8 cellular contexts compared by ENCODE assay signal in the genomic region with DNA sequence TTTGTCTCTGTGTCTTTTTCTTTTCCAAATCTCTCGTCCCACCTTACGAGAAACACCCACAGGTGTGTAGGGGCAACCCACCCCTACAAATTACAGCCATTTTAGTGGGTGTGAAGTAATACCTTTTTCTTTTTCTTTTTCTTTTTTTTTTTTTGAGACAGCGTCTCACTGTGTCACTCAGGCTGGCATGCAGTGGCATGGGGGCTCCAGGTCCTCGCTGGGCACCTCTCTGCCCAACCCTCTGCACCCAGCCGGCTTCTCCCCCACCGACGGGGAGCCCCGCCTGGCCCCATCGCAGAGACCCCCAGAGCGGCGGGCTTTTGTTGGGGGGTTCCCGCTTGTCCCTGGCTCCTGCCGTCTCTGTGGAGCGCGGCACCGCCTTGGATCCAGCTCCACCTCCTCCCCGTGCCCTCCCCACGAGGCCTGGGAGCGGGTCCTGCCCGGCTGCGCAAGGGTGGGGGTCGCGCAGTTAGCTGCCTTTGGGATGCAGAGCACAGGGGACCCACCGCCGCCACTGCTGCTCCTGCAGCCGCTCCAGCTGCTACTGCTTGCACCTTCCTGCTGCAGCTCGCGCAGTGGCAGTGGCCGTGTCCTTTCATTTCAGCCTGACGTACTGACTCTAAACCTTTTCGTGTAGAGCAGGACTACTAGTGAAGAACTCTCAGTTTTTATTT. TPM values are rescaled to one million over a fixed set of nuclear protein-coding genes. Genes with fewer than 3 reads are reported as not detected.
DNase-seq lines count a peak whose midpoint lies in the region; ATAC-seq, FAIRE-seq and TF ChIP-seq lines count a peak whose summit lies in the region.

No MANE protein-coding gene starts in this region.

- H3K36me3 ChIP-seq in GM06990 (ENCODE audit: control insufficient read depth, insufficient read depth, low read length) (no peaks in the 10 kb centered on the region), H1 (ENCODE audit: control insufficient read depth in 2 of 4, insufficient read depth in 4 of 4, low read length in 3 of 4) (0 out of 8 replicates have a peak, but pooled peaks cover 0 to 2% (median 0%) of the 10 kb centered on the region in 4 experiments)
- no peaks in the 10 kb centered on the region for H3K36me3 ChIP-seq in naive thymus-derived CD4-positive, alpha-beta T cell (ENCODE audit: control insufficient read depth in 2 of 3, insufficient read depth in 3 of 3, low read length in 3 of 3)

- peaks cover 5 to 11% (median 8%) of the 10 kb centered on the region in 4 experiments; a peak in 6 of 7 replicates for H3K4me1 ChIP-seq in H1 (replicated peaks in 1 of 4; ENCODE audit: control insufficient read depth in 3 of 4, insufficient read depth in 4 of 4, low read length in 3 of 4)
- H3K4me1 ChIP-seq in naive thymus-derived CD4-positive, alpha-beta T cell (ENCODE audit: control insufficient read depth in 2 of 2, insufficient read depth in 2 of 2, low read length in 2 of 2), result peaks cover 0 to 3% of the 10 kb centered on the region in 2 donors

- peak overlapping the region; percentile 93 for H2BK20ac ChIP-seq in H1 (ENCODE audit: low read length)

- POLR2A ChIA-PET in activated B cell treated with CpG ODN at 0.5 μM for 24 hours (lab: Charles Lee), result no interaction called here
- POLR2A ChIA-PET in H1 (lab: Charles Lee; ENCODE audit: partially characterized antibody), result interaction anchor here (0.8 to 1.1 kb wide), 8 partner anchors 10 to 176 kb away, joined by 3 to 11 read pairs (median 4); a partner anchor contains a TSS
- POLR2A ChIA-PET in naive thymus-derived CD4-positive, alpha-beta T cell (lab: Charles Lee), result interaction anchor here (0.8 to 0.9 kb wide), 2 partner anchors 156 to 224 kb away, joined by 3 to 4 read pairs; no protein-coding TSS in a partner anchor

- peak overlapping the region; percentile 90 for H3K56ac ChIP-seq in H1 (replicated peaks; ENCODE audit: insufficient read length, low read depth, low read length)

- TF ChIP-seq EP300 in H1 (IDR thresholded peaks at IDR 0.05; ENCODE audit: borderline replicate concordance in 1 of 2, low read depth in 2 of 2, low read length in 2 of 2), result no peak

- peak overlapping the region; percentile 68; the same call in 1 of the 2 replicates for H2BK12ac ChIP-seq in H1 (ENCODE audit: low read depth, low read length)

- peak overlapping the region in 3 of 4 experiments; percentile 27 to 68 (median 45); a peak in 4 of 7 replicates for H3K9ac ChIP-seq in H1 (replicated peaks in 1 of 4; ENCODE audit: extremely low read depth in 1 of 4, low read depth in 3 of 4, low read length in 3 of 4)

- intact Hi-C loops in activated B cell treated with CpG ODN at 0.5 μM for 24 hours (cut with micrococcal nuclease), result no loop called here
- intact Hi-C loops in naive thymus-derived CD4-positive, alpha-beta T cell (cut with micrococcal nuclease), result loop anchor here (1.0 to 2.0 kb wide), 2 partner anchors 8 to 16 kb away; a partner anchor contains a TSS

- peak overlapping the region; percentile 57 for H3K4me3 ChIP-seq in GM06990 (replicated peaks; ENCODE audit: low read depth, low read length)
- peak overlapping the region; percentile 1 to 52 (median 40) for H3K4me3 ChIP-seq in H1 (ENCODE audit: extremely low read depth in 1 of 4, insufficient read depth in 2 of 4, low read depth in 3 of 4, low read length in 4 of 4)
- H3K4me3 ChIP-seq in naive thymus-derived CD4-positive, alpha-beta T cell (ENCODE audit: low read length), result peak overlapping the region; percentile 56

- TF ChIP-seq POLR2A in H1 (IDR thresholded peaks at IDR 0.05; ENCODE audit: control extremely low read depth in 1 of 2, low read depth in 2 of 2, low read length in 2 of 2), result peak; percentile 70 to 73

- peak overlapping the region; percentile 63 for H3K4me3 Mint-ChIP-seq in activated B cell treated with CpG ODN at 0.5 μM for 24 hours
- H3K4me3 Mint-ChIP-seq in naive thymus-derived CD4-positive, alpha-beta T cell, result peak overlapping the region; percentile 55 to 83 (median 80)

- H3K14ac ChIP-seq in H1 (ENCODE audit: insufficient read length), result no peak overlapping the region

- TF ChIP-seq CTCF in GM06990 (IDR thresholded peaks at IDR 0.05; ENCODE audit: insufficient read depth, low read length, poor library complexity, severe bottlenecking) (no peak), activated B cell treated with CpG ODN at 0.5 μM for 24 hours (IDR thresholded peaks at IDR 0.05) (no peak), H1 (IDR thresholded peaks at IDR 0.05; ENCODE audit: control extremely low read depth in 1 of 3, insufficient read depth in 1 of 3, low read depth in 1 of 3, low read length in 3 of 3) (no peak)

- no peaks in the 10 kb centered on the region for H3K79me2 ChIP-seq in H1 (ENCODE audit: control insufficient read depth in 1 of 2, insufficient read depth in 2 of 2, low read length in 2 of 2)

- H4K20me1 ChIP-seq in H1 (replicated peaks in 1 of 2; ENCODE audit: control insufficient read depth in 1 of 2, insufficient read depth in 2 of 2, low read length in 2 of 2), result no peaks in the 10 kb centered on the region

- H3K4me2 ChIP-seq in H1 (ENCODE audit: insufficient read depth in 1 of 2, low read depth in 2 of 2, low read length in 2 of 2), result peak overlapping the region; percentile 60 to 64

- H3K27ac Mint-ChIP-seq in activated B cell treated with CpG ODN at 0.5 μM for 24 hours, result no peak overlapping the region
- H3K27ac Mint-ChIP-seq in naive thymus-derived CD4-positive, alpha-beta T cell, result peak overlapping the region in 3 of 9 donors; percentile 16 to 46 (median 18)

- H4K5ac ChIP-seq in H1 (ENCODE audit: insufficient read length, low read depth, low read length), result peak overlapping the region; percentile 89

- no peak overlapping the region for H3K23ac ChIP-seq in H1 (ENCODE audit: insufficient read length)

- H3K4me1 Mint-ChIP-seq in activated B cell treated with CpG ODN at 0.5 μM for 24 hours, result peaks cover 5% of the 10 kb centered on the region
- peaks cover 0 to 12% (median 5%) of the 10 kb centered on the region in 7 donors for H3K4me1 Mint-ChIP-seq in naive thymus-derived CD4-positive, alpha-beta T cell

- peak overlapping the region; percentile 90 for H3K18ac ChIP-seq in H1 (ENCODE audit: extremely low read depth, low read length)

- peaks cover 5% of the 10 kb centered on the region for H3K23me2 ChIP-seq in H1 (ENCODE audit: low read depth, low read length)

- H3K9me3 ChIP-seq in H1 (ENCODE audit: insufficient read depth in 2 of 2, low read depth in 1 of 2, low read length in 1 of 2), result peaks cover 15 to 27% of the 10 kb centered on the region in 2 experiments
- peaks cover 0 to 13% (median 0%) of the 10 kb centered on the region in 3 experiments for H3K9me3 ChIP-seq in naive thymus-derived CD4-positive, alpha-beta T cell (ENCODE audit: control insufficient read depth in 2 of 3, low read length in 3 of 3)

- no peak for TF ChIP-seq RAD21 in H1 (IDR thresholded peaks at IDR 0.05 in 1 of 2, conservative IDR thresholded peaks at IDR 0.05 in 1 of 2; ENCODE audit: low read depth in 2 of 2, low read length in 2 of 2)

- FAIRE-seq in H1 (lab: Jason Lieb, UNC), result no peak

- H2BK120ac ChIP-seq in H1 (replicated peaks; ENCODE audit: low read depth, low read length), result peak overlapping the region; percentile 54

- no peaks in the 10 kb centered on the region for H3K79me1 ChIP-seq in H1 (ENCODE audit: low read depth, low read length)

- H3K27me3 ChIP-seq in GM06990 (replicated peaks; ENCODE audit: control insufficient read depth, insufficient read depth, low read length) (no peaks in the 10 kb centered on the region), H1 (replicated peaks in 1 of 4; ENCODE audit: control insufficient read depth in 3 of 4, extremely low read depth in 1 of 4, insufficient read depth in 3 of 4, low read length in 3 of 4) (no peaks in the 10 kb centered on the region)
- no peaks in the 10 kb centered on the region for H3K27me3 ChIP-seq in naive thymus-derived CD4-positive, alpha-beta T cell (ENCODE audit: control insufficient read depth in 2 of 2, insufficient read depth in 2 of 2, low read length in 2 of 2)

- H2BK5ac ChIP-seq in H1 (ENCODE audit: low read depth, low read length), result peak overlapping the region; percentile 85

- H3K27ac ChIP-seq in H1 (ENCODE audit: low read depth, low read length), result peak overlapping the region; percentile 73; the same call in 1 of the 2 replicates
- H3K27ac ChIP-seq in naive thymus-derived CD4-positive, alpha-beta T cell (ENCODE audit: low read depth, low read length), result peak overlapping the region; percentile 42

- H4K91ac ChIP-seq in H1 (replicated peaks; ENCODE audit: insufficient read length, low read length), result peak overlapping the region; percentile 95

- H4K8ac ChIP-seq in H1 (ENCODE audit: extremely low read depth, insufficient read depth, low read length), result peak overlapping the region; percentile 85; the same call in 1 of the 2 replicates

- CTCF ChIA-PET in activated B cell treated with CpG ODN at 0.5 μM for 24 hours (lab: Charles Lee) (no interaction called here), H1 (lab: Charles Lee; ENCODE audit: partially characterized antibody) (no interaction called here)
- CTCF ChIA-PET in naive thymus-derived CD4-positive, alpha-beta T cell (lab: Charles Lee), result no interaction called here

- H3K36me3 Mint-ChIP-seq in activated B cell treated with CpG ODN at 0.5 μM for 24 hours (ENCODE audit: low read depth), result no peaks in the 10 kb centered on the region
- H3K36me3 Mint-ChIP-seq in naive thymus-derived CD4-positive, alpha-beta T cell, result peaks cover 0 to 21% (median 0%) of the 10 kb centered on the region in 5 donors

- no peak overlapping the region for H2AK5ac ChIP-seq in H1 (ENCODE audit: low read depth, low read length)

- H3K9me3 Mint-ChIP-seq in activated B cell treated with CpG ODN at 0.5 μM for 24 hours, result peaks cover 9% of the 10 kb centered on the region
- peaks cover 0 to 27% (median 6%) of the 10 kb centered on the region in 11 donors for H3K9me3 Mint-ChIP-seq in naive thymus-derived CD4-positive, alpha-beta T cell

- no peak overlapping the region for H2AFZ ChIP-seq in H1 (ENCODE audit: low read length)

- ATAC-seq in HG02759 (IDR thresholded peaks at IDR 0.05; ENCODE audit: unreplicated experiment), result peak; percentile 59
- no peak for ATAC-seq in activated B cell treated with CpG ODN at 0.5 μM for 24 hours (ENCODE audit: low read depth)
- peak; percentile 81 for ATAC-seq in naive thymus-derived CD4-positive, alpha-beta T cell

- DNase-seq in GM06990 (ENCODE audit: extremely low read depth, insufficient read length) (no peak), activated B cell treated with CpG ODN at 0.5 μM for 24 hours (no peak), H1 (ENCODE audit: low read depth in 1 of 2, low spot score in 2 of 2) (peak; percentile 49 to 79), anterior cingulate cortex (lab: John Stamatoyannopoulos, UW) (no peak), NCI-H1105 (lab: John Stamatoyannopoulos, UW) (no peak), cortex of kidney (lab: John Stamatoyannopoulos, UW) (no peak)
- peak in 8 of 9 donors; percentile 11 to 45 (median 40) for DNase-seq in naive thymus-derived CD4-positive, alpha-beta T cell

- H2BK15ac ChIP-seq in H1 (ENCODE audit: low read length), result no peak overlapping the region

- WGBS in H1 (ENCODE audit: extremely low coverage in 1 of 2, insufficient coverage in 1 of 2, insufficient read length in 1 of 2, insufficient replicate concordance in 2 of 2, low coverage in 1 of 2, low lambda C conversion rate in 2 of 2, missing lambda C conversion rate in 1 of 2), 2 experiments, result 4% methylated on average over 25 of the region's 31 CpGs; no CpG with 5 or more reads in 1 of the 2 experiments

- H3K27me3 Mint-ChIP-seq in activated B cell treated with CpG ODN at 0.5 μM for 24 hours, result peaks cover 14% of the 10 kb centered on the region
- peaks cover 0 to 6% (median 0%) of the 10 kb centered on the region in 5 donors for H3K27me3 Mint-ChIP-seq in naive thymus-derived CD4-positive, alpha-beta T cell

- peak overlapping the region; percentile 69 for H3K4ac ChIP-seq in H1 (replicated peaks; ENCODE audit: insufficient read length, low read depth, low read length)

RNA-seq across cellular contexts. Expression of a gene that starts 10.9 kb away (rescaled TPM):
- 43.7 and 44.4 TPM in 2 replicates for total RNA-seq in activated B cell treated with CpG ODN at 0.5 μM for 24 hours
- 42.4 and 45.8 TPM in 2 replicates for total RNA-seq in H1 (2021; fragmentation: NEBNext Ultra II Directional; extraction: Animal tissue kit (Norgen Biotek cat#: 25700))
- 15.1 and 22.7 TPM in 2 replicates for polyA plus RNA-seq in H1 (2011; rRNA removed)
- 37.8 TPM for polyA plus RNA-seq in H1 (2011; cell fraction: cytosol; rRNA removed)
- 25.6 TPM for polyA plus RNA-seq in H1 (2011; cell fraction: nucleus; rRNA removed)
- 26.5 to 39.1 TPM (median 33.3 TPM) in 4 replicates for polyA plus RNA-seq in H1 (2012, experiment 1 of 2)
- 6.5 TPM for polyA plus RNA-seq in H1 (2012, experiment 2 of 2)
- 35.5 TPM for polyA plus RNA-seq in H1 (2013, experiment 1 of 2)
- 33.0 TPM for polyA plus RNA-seq in H1 (2013, experiment 2 of 2)
- polyA minus RNA-seq in H1 (2011; rRNA and poly(A)+ RNA removed), result 28.4 and 31.4 TPM in 2 replicates
- 18.6 TPM for polyA minus RNA-seq in H1 (2011; cell fraction: cytosol; rRNA and poly(A)+ RNA removed)
- 48.5 TPM for polyA minus RNA-seq in H1 (2011; cell fraction: nucleus; rRNA and poly(A)+ RNA removed)
- total RNA-seq in naive thymus-derived CD4-positive, alpha-beta T cell, result 10 to 100 TPM; 23.9 to 48.6 (median 44.7) TPM
- polyA plus RNA-seq in naive thymus-derived CD4-positive, alpha-beta T cell, result 10 to 100 TPM; 16.1 to 17.7 TPM

RNA-seq across cellular contexts. Expression of a gene that starts 15.8 kb away (rescaled TPM):
- 16.2 and 21.0 TPM in 2 replicates for total RNA-seq in activated B cell treated with CpG ODN at 0.5 μM for 24 hours
- total RNA-seq in H1 (2021; fragmentation: NEBNext Ultra II Directional; extraction: Animal tissue kit (Norgen Biotek cat#: 25700)), result 76.2 and 84.7 TPM in 2 replicates
- 78.4 and 151 TPM in 2 replicates for polyA plus RNA-seq in H1 (2011; rRNA removed)
- 117 TPM for polyA plus RNA-seq in H1 (2011; cell fraction: cytosol; rRNA removed)
- 26.8 TPM for polyA plus RNA-seq in H1 (2011; cell fraction: nucleus; rRNA removed)
- 103 to 133 TPM (median 109 TPM) in 4 replicates for polyA plus RNA-seq in H1 (2012, experiment 1 of 2)
- polyA plus RNA-seq in H1 (2012, experiment 2 of 2), result 39.7 TPM
- 182 TPM for polyA plus RNA-seq in H1 (2013, experiment 1 of 2)
- polyA plus RNA-seq in H1 (2013, experiment 2 of 2), result 242 TPM
- 76.1 and 102 TPM in 2 replicates for polyA minus RNA-seq in H1 (2011; rRNA and poly(A)+ RNA removed)
- polyA minus RNA-seq in H1 (2011; cell fraction: cytosol; rRNA and poly(A)+ RNA removed), result 34.4 TPM
- 34.0 TPM for polyA minus RNA-seq in H1 (2011; cell fraction: nucleus; rRNA and poly(A)+ RNA removed)
- total RNA-seq in naive thymus-derived CD4-positive, alpha-beta T cell, result 10 to 100 TPM; 28.1 to 42.0 (median 39.8) TPM
- polyA plus RNA-seq in naive thymus-derived CD4-positive, alpha-beta T cell, result 10 to 100 TPM; 29.6 to 44.8 TPM

Comparison
In these comparisons a context has a peak if more than half of its experiments do, and no peak if none do; other contexts are left out.
1. DNase-seq: peak in H1 (2 of 2) and naive thymus-derived CD4-positive, alpha-beta T cell (8 of 9); none in GM06990 (single experiment), activated B cell treated with CpG ODN at 0.5 μM for 24 hours (single experiment), anterior cingulate cortex (0 of 58), NCI-H1105 (single experiment) and cortex of kidney (single experiment).
2. Peak in every context shown above with its lines, with median percentiles within 50 percentile points of each other: H3K4me3 ChIP-seq.